Comparison of ENCODE assay signal across 21 cellular contexts in genomic region chr14:102008891-102009290, GRCh38.
"Had no signal": no experiment of that assay in that cellular context is flagged by ENCODE, and none has a peak within 500 bp of the region (broad histone marks: within the 10 kb centered on the region; RNA-seq: fewer than 3 reads in every experiment).

No MANE protein-coding gene starts in this region.

- ATAC-seq: activated CD8-positive, alpha-beta T cell treated with anti-CD3 and anti-CD28 coated beads, Interleukin-2, amount 10 ng/mL, durations not matched to agents 7 days and 5 days; gastroesophageal sphincter; left ventricle myocardium superior; psoas muscle; sciatic nerve; stimulated activated memory B cell treated with anti-CD40 and anti-IgM and Interleukin-4, amounts not matched to agents 10 μg/mL and 1 μg/mL and 100 μg/mL, for 72 hours had no signal

- H3K9me3 ChIP-seq: ascending aorta, esophagus muscularis mucosa, gastroesophageal sphincter, heart right ventricle, psoas muscle, spleen, thoracic aorta, upper lobe of left lung had no signal

- H3K27me3 ChIP-seq: ascending aorta, esophagus muscularis mucosa, gastroesophageal sphincter, heart right ventricle, spleen, upper lobe of left lung had no signal

- H3K9me3 Mint-ChIP-seq: activated CD4-positive, alpha-beta T cell treated with anti-CD3 and anti-CD28 coated beads, Interleukin-2, amount 10 ng/mL, durations not matched to agents 7 days and 5 days; activated naive CD4-positive, alpha-beta T cell treated with anti-CD3 and anti-CD28 coated beads, Interleukin-2, amount 10 ng/mL, durations not matched to agents 7 days and 5 days; activated T-cell treated with anti-CD3 and anti-CD28 coated beads, Interleukin-2, amount 50 U/mL, for 24 hours; dendritic cell treated with granulocyte-macrophage colony-stimulating factor and Interleukin-4, amounts not matched to agents 40 ng/mL and 50 ng/mL, for 4 days; naive B cell; stimulated activated memory B cell treated with anti-CD40 and anti-IgM and Interleukin-4, amounts not matched to agents 10 μg/mL and 1 μg/mL and 100 μg/mL, for 72 hours had no signal

- H3K4me1 ChIP-seq: ascending aorta, esophagus muscularis mucosa, gastroesophageal sphincter, heart right ventricle, psoas muscle, spleen, upper lobe of left lung had no signal

- H3K27ac Mint-ChIP-seq: activated CD4-positive, alpha-beta T cell treated with anti-CD3 and anti-CD28 coated beads, Interleukin-2, amount 10 ng/mL, durations not matched to agents 7 days and 5 days; activated CD8-positive, alpha-beta T cell treated with anti-CD3 and anti-CD28 coated beads, Interleukin-2, amount 10 ng/mL, durations not matched to agents 7 days and 5 days; activated naive CD4-positive, alpha-beta T cell treated with anti-CD3 and anti-CD28 coated beads, Interleukin-2, amount 10 ng/mL, durations not matched to agents 7 days and 5 days; dendritic cell treated with granulocyte-macrophage colony-stimulating factor and Interleukin-4, amounts not matched to agents 40 ng/mL and 50 ng/mL, for 4 days; stimulated activated memory B cell treated with anti-CD40 and anti-IgM and Interleukin-4, amounts not matched to agents 10 μg/mL and 1 μg/mL and 100 μg/mL, for 72 hours had no signal

- H3K27ac ChIP-seq: ascending aorta, esophagus muscularis mucosa, gastroesophageal sphincter, heart right ventricle, psoas muscle, spleen, thoracic aorta, upper lobe of left lung had no signal

- H3K4me3 Mint-ChIP-seq: activated CD4-positive, alpha-beta T cell treated with anti-CD3 and anti-CD28 coated beads, Interleukin-2, amount 10 ng/mL, durations not matched to agents 7 days and 5 days; activated CD8-positive, alpha-beta T cell treated with anti-CD3 and anti-CD28 coated beads, Interleukin-2, amount 10 ng/mL, durations not matched to agents 7 days and 5 days; activated naive CD4-positive, alpha-beta T cell treated with anti-CD3 and anti-CD28 coated beads, Interleukin-2, amount 10 ng/mL, durations not matched to agents 7 days and 5 days; activated T-cell treated with anti-CD3 and anti-CD28 coated beads, Interleukin-2, amount 50 U/mL, for 24 hours; dendritic cell treated with granulocyte-macrophage colony-stimulating factor and Interleukin-4, amounts not matched to agents 40 ng/mL and 50 ng/mL, for 4 days; naive B cell; stimulated activated memory B cell treated with anti-CD40 and anti-IgM and Interleukin-4, amounts not matched to agents 10 μg/mL and 1 μg/mL and 100 μg/mL, for 72 hours had no signal

- H3K4me3 ChIP-seq: ascending aorta, esophagus muscularis mucosa, gastroesophageal sphincter, heart right ventricle, psoas muscle, spleen, thoracic aorta, upper lobe of left lung had no signal

- DNase-seq: activated CD4-positive, alpha-beta T cell treated with anti-CD3 and anti-CD28 coated beads, Interleukin-2, amount 10 ng/mL, durations not matched to agents 7 days and 5 days; activated CD8-positive, alpha-beta T cell treated with anti-CD3 and anti-CD28 coated beads, Interleukin-2, amount 10 ng/mL, durations not matched to agents 7 days and 5 days; activated naive CD4-positive, alpha-beta T cell treated with anti-CD3 and anti-CD28 coated beads, Interleukin-2, amount 10 ng/mL, durations not matched to agents 7 days and 5 days; activated T-cell treated with anti-CD3 and anti-CD28 coated beads, Interleukin-2, amount 50 U/mL, for 24 hours; effector CD8-positive, alpha-beta T cell; heart right ventricle; left ventricle myocardium superior; naive B cell; psoas muscle; spleen; stimulated activated CD4-positive, alpha-beta T cell treated with anti-CD3 and anti-CD28 coated beads, Interleukin-4, amount 100 ng/mL, for 4 hours; T1000; upper lobe of left lung had no signal

- FAIRE-seq: endothelial cell of umbilical vein had no signal

- H3K27me3 Mint-ChIP-seq: activated CD4-positive, alpha-beta T cell treated with anti-CD3 and anti-CD28 coated beads, Interleukin-2, amount 10 ng/mL, durations not matched to agents 7 days and 5 days; activated naive CD4-positive, alpha-beta T cell treated with anti-CD3 and anti-CD28 coated beads, Interleukin-2, amount 10 ng/mL, durations not matched to agents 7 days and 5 days; activated T-cell treated with anti-CD3 and anti-CD28 coated beads, Interleukin-2, amount 50 U/mL, for 24 hours; dendritic cell treated with granulocyte-macrophage colony-stimulating factor and Interleukin-4, amounts not matched to agents 40 ng/mL and 50 ng/mL, for 4 days; naive B cell; stimulated activated memory B cell treated with anti-CD40 and anti-IgM and Interleukin-4, amounts not matched to agents 10 μg/mL and 1 μg/mL and 100 μg/mL, for 72 hours had no signal

- H3K4me1 Mint-ChIP-seq: activated CD4-positive, alpha-beta T cell treated with anti-CD3 and anti-CD28 coated beads, Interleukin-2, amount 10 ng/mL, durations not matched to agents 7 days and 5 days; activated naive CD4-positive, alpha-beta T cell treated with anti-CD3 and anti-CD28 coated beads, Interleukin-2, amount 10 ng/mL, durations not matched to agents 7 days and 5 days; naive B cell; stimulated activated memory B cell treated with anti-CD40 and anti-IgM and Interleukin-4, amounts not matched to agents 10 μg/mL and 1 μg/mL and 100 μg/mL, for 72 hours had no signal
